ENCODE assay signal across 9 cellular contexts in genomic region chr18:76686737-76687231, GRCh38.
DNase-seq lines count a peak whose midpoint lies in the region; ATAC-seq, FAIRE-seq and TF ChIP-seq lines count a peak whose summit lies in the region.
"Had no signal": no experiment of that assay in that cellular context is flagged by ENCODE, and none has a peak within 500 bp of the region (broad histone marks: within the 10 kb centered on the region; RNA-seq: fewer than 3 reads in every experiment).

No MANE protein-coding gene starts in this region.

- peak overlapping the region; percentile 21 for H3K4me3 Mint-ChIP-seq in natural killer cell treated with Interleukin-12 subunit alpha and Interleukin-12 subunit beta and Interleukin-15 and Interleukin-18, amount 100 ng/mL, for 72 hours
- H3K4me3 Mint-ChIP-seq: memory B cell had no signal

- TF ChIP-seq CTCF in A549 (IDR thresholded peaks at IDR 0.05): peak; percentile 58
- TF ChIP-seq CTCF in GM12865 (IDR thresholded peaks at IDR 0.05; ENCODE audit: insufficient read depth, low read depth, low read length, missing control alignments): peak; percentile 53
- TF ChIP-seq CTCF in WERI-Rb-1 (IDR thresholded peaks at IDR 0.05; ENCODE audit: low read depth, low read length): peak; percentile 80
- peak; percentile 58 to 75 (median 59) for TF ChIP-seq CTCF in esophagus muscularis mucosa (IDR thresholded peaks at IDR 0.05)

- TF ChIP-seq EP300 in A549 (IDR thresholded peaks at IDR 0.05): no peak
- no peak for TF ChIP-seq EP300 in esophagus muscularis mucosa (IDR thresholded peaks at IDR 0.05)

- H3K4me1 ChIP-seq in A549 (peaks cover 4% of the 10 kb centered on the region; the same call in 1 of the 3 replicates), esophagus muscularis mucosa (peaks cover 3 to 13% (median 8%) of the 10 kb centered on the region in 4 donors)

- H3K36me3 Mint-ChIP-seq in natural killer cell treated with Interleukin-12 subunit alpha and Interleukin-12 subunit beta and Interleukin-15 and Interleukin-18, amount 100 ng/mL, for 72 hours: no peaks in the 10 kb centered on the region
- H3K36me3 Mint-ChIP-seq: memory B cell had no signal

- H3K4me1 Mint-ChIP-seq in natural killer cell treated with Interleukin-12 subunit alpha and Interleukin-12 subunit beta and Interleukin-15 and Interleukin-18, amount 100 ng/mL, for 72 hours (ENCODE audit: low read depth in 2 of 2): peaks cover 8 to 13% of the 10 kb centered on the region in 2 donors
- H3K4me1 Mint-ChIP-seq: memory B cell had no signal

- DNase-seq in A549 (ENCODE audit: low read depth in 1 of 2, low spot score in 1 of 2) (peak; percentile 42 to 49), GM12865 (ENCODE audit: low read depth) (peak; percentile 48), NCI-H2107 (lab: John Stamatoyannopoulos, UW) (peak; percentile 59), WERI-Rb-1 (peak; percentile 78), esophagus muscularis mucosa (ENCODE audit: extremely low spot score) (no peak), cortex of kidney (lab: John Stamatoyannopoulos, UW) (no peak)
- DNase-seq in natural killer cell treated with Interleukin-12 subunit alpha and Interleukin-12 subunit beta and Interleukin-15 and Interleukin-18, amount 100 ng/mL, for 72 hours (ENCODE audit: low spot score): no peak

- peak; percentile 84 to 94; a peak in 5 of 6 replicates for ATAC-seq in A549
- peak; percentile 59 for ATAC-seq in HG02973 (IDR thresholded peaks at IDR 0.05; ENCODE audit: unreplicated experiment)
- peak; percentile 64 to 75 for ATAC-seq in natural killer cell treated with Interleukin-12 subunit alpha and Interleukin-12 subunit beta and Interleukin-15 and Interleukin-18, amount 100 ng/mL, for 72 hours

- H3K27ac ChIP-seq in A549 (peak overlapping the region in 1 of 2 experiments; percentile 58; a peak in 2 of 6 replicates), WERI-Rb-1 (no peak overlapping the region), esophagus muscularis mucosa (replicated peaks in 1 of 4) (peak overlapping the region in 2 of 4 donors; percentile 23 to 36)

- H3K9me3 Mint-ChIP-seq in natural killer cell treated with Interleukin-12 subunit alpha and Interleukin-12 subunit beta and Interleukin-15 and Interleukin-18, amount 100 ng/mL, for 72 hours: no peaks in the 10 kb centered on the region
- H3K9me3 Mint-ChIP-seq: memory B cell had no signal

- peak overlapping the region; percentile 49 to 88 for H3K27ac Mint-ChIP-seq in natural killer cell treated with Interleukin-12 subunit alpha and Interleukin-12 subunit beta and Interleukin-15 and Interleukin-18, amount 100 ng/mL, for 72 hours
- H3K27ac Mint-ChIP-seq: memory B cell had no signal

- TF ChIP-seq RAD21 in A549 (conservative IDR thresholded peaks at IDR 0.05 in 1 of 2, IDR thresholded peaks at IDR 0.05 in 1 of 2): peak; percentile 71 to 73

- H3K9me3 ChIP-seq in A549 (no peaks in the 10 kb centered on the region), WERI-Rb-1 (ENCODE audit: severe bottlenecking) (no peaks in the 10 kb centered on the region), esophagus muscularis mucosa (no peaks in the 10 kb centered on the region)

- H3K27me3 Mint-ChIP-seq in natural killer cell treated with Interleukin-12 subunit alpha and Interleukin-12 subunit beta and Interleukin-15 and Interleukin-18, amount 100 ng/mL, for 72 hours: peaks cover 13 to 14% of the 10 kb centered on the region in 2 donors

- H3K4me3 ChIP-seq in A549: no peak overlapping the region
- H3K4me3 ChIP-seq in GM12865 (ENCODE audit: low read depth, low read length): no peak overlapping the region
- no peak overlapping the region for H3K4me3 ChIP-seq in WERI-Rb-1 (ENCODE audit: low read depth, low read length)
- H3K4me3 ChIP-seq in esophagus muscularis mucosa: no peak overlapping the region

- FAIRE-seq in A549 (lab: Jason Lieb, UNC): no peak

- 5% methylated on average over 8 of the region's 11 CpGs for WGBS in A549 (ENCODE audit: missing lambda C conversion rate)
- WGBS in esophagus muscularis mucosa: 12% methylated on average over 10 of the region's 11 CpGs

- H3K36me3 ChIP-seq in WERI-Rb-1 (no peaks in the 10 kb centered on the region), esophagus muscularis mucosa (no peaks in the 10 kb centered on the region)

- TF ChIP-seq POLR2A in A549 (IDR thresholded peaks at IDR 0.05; ENCODE audit: low read length) (no peak), esophagus muscularis mucosa (IDR thresholded peaks at IDR 0.05; ENCODE audit: low read depth) (no peak)

- POLR2A ChIA-PET in A549 (lab: Yijun Ruan, JAX): interaction anchor here (0.6 kb wide), 1 partner anchor 194 kb away, joined by 3 read pairs; no protein-coding TSS in a partner anchor

- CTCF ChIA-PET in A549 (lab: Yijun Ruan, JAX): interaction anchor here (0.5 to 8.0 kb wide), 16 partner anchors 10 to 336 kb away, joined by 3 to 92 read pairs (median 4); no protein-coding TSS in a partner anchor

- intact Hi-C loops in esophagus muscularis mucosa (cut with DNase I): loop anchor here (1.0 to 5.0 kb wide), 2 partner anchors 64 to 287 kb away; no protein-coding TSS in a partner anchor

- no peaks in the 10 kb centered on the region for H3K27me3 ChIP-seq in WERI-Rb-1 (ENCODE audit: insufficient read depth, low read depth, severe bottlenecking)
- H3K27me3 ChIP-seq in esophagus muscularis mucosa: peaks cover 0 to 27% (median 0%) of the 10 kb centered on the region in 4 donors

- H3K4me2 ChIP-seq in A549: peak overlapping the region; percentile 49

TF ChIP-seq in A549, 52 proteins besides CTCF, POLR2A, EP300 and RAD21:
- no peak for TF ChIP-seq EHF (CRISPR knock-in tag; IDR thresholded peaks at IDR 0.05)
- TF ChIP-seq SMC3 (IDR thresholded peaks at IDR 0.05): peak; percentile 74
TF ChIP-seq in A549: peak in this region for 1.

Comparison
In these comparisons a context has a peak if more than half of its experiments do, and no peak if none do; other contexts are left out.
1. DNase-seq: peak in A549 (2 of 2), GM12865 (single experiment), NCI-H2107 (single experiment) and WERI-Rb-1 (single experiment); none in esophagus muscularis mucosa (single experiment), natural killer cell treated with Interleukin-12 subunit alpha and Interleukin-12 subunit beta and Interleukin-15 and Interleukin-18, amount 100 ng/mL, for 72 hours (single experiment) and cortex of kidney (single experiment).
2. Peak in every context shown above with its lines, with median percentiles within 50 percentile points of each other: ATAC-seq and CTCF ChIP-seq.